17 cellular contexts compared by ENCODE assay signal in the genomic region with DNA sequence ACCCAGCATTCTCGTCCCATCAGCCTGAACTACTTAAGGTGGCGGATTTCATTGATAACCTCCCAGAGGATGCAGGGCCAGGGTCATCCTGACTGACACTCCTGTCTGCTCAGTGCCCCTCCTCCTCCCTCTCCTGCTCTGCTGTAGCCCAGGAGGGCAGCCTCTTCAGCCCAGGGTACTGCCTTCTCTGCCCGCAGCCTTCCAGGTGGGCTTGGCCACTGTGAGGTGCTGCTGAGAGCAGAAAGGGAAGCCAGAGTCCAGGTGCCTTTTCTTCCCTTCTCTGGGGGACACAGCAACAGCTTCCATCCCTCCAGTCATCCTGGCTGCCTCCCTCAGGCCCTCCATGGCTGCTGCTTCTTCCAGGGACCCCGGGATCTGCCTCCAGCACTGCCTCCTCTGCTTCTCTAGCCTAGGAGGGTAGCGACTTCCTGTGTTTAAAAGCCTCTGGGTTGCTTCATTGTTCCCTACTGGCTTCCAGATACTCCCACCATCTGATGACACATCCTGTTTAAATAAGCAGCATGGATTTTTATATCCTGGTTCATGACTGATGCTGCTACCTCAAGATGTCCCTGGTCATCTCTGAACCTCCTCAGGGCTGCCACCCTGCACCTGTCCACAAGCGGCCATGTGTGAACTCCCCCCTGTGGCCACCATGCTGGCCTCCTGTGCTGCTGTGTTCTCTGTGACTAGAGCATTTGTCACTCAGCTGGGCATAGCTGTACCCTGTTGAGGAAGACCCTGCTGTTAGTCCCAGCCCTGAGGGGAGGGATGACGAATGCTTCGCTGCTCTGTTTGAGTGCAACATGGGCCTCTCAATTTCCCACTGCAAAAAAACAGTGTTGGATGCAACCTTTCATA. TPM values are rescaled to one million over a fixed set of nuclear protein-coding genes. Genes with fewer than 3 reads are reported as not detected.
DNase-seq lines count a peak whose midpoint lies in the region; ATAC-seq, FAIRE-seq and TF ChIP-seq lines count a peak whose summit lies in the region.
"Had no signal": no experiment of that assay in that cellular context is flagged by ENCODE, and none has a peak within 500 bp of the region (broad histone marks: within the 10 kb centered on the region; RNA-seq: fewer than 3 reads in every experiment).

No MANE protein-coding gene starts in this region.

- H3K18ac ChIP-seq in mesendoderm (ENCODE audit: low read length) = no peak overlapping the region

- H3K36me3 ChIP-seq in endodermal cell (ENCODE audit: control insufficient read depth, insufficient read depth, low read length) (no peaks in the 10 kb centered on the region), mesendoderm (ENCODE audit: control insufficient read depth, insufficient read depth, low read length) (no peaks in the 10 kb centered on the region), small intestine (ENCODE audit: control insufficient read depth in 2 of 2, insufficient read depth in 2 of 2, low read length in 2 of 2) (no peaks in the 10 kb centered on the region)

- H2AK5ac ChIP-seq in mesendoderm (ENCODE audit: low read length) = no peak overlapping the region

- peaks cover 10% of the 10 kb centered on the region for H3K9me3 Mint-ChIP-seq in endodermal cell
- H3K9me3 Mint-ChIP-seq: central memory CD8-positive, alpha-beta T cell had no signal

- peaks cover 2% of the 10 kb centered on the region for H3K4me1 ChIP-seq in endodermal cell (ENCODE audit: control insufficient read depth, insufficient read depth, low read length)
- no peaks in the 10 kb centered on the region for H3K4me1 ChIP-seq in mesendoderm (ENCODE audit: control insufficient read depth, low read depth, low read length)
- H3K4me1 ChIP-seq in small intestine (ENCODE audit: control insufficient read depth in 2 of 2, insufficient read depth in 1 of 2, low read depth in 1 of 2, low read length in 1 of 2) = no peaks in the 10 kb centered on the region

- H3K4me3 Mint-ChIP-seq in endodermal cell = no peak overlapping the region
- H3K4me3 Mint-ChIP-seq: activated naive CD4-positive, alpha-beta T cell treated with anti-CD3 and anti-CD28 coated beads, Interleukin-2, amount 10 ng/mL, durations not matched to agents 7 days and 5 days; central memory CD8-positive, alpha-beta T cell had no signal

- no peaks in the 10 kb centered on the region for H3K79me1 ChIP-seq in mesendoderm (ENCODE audit: low read length)

- peaks cover 2% of the 10 kb centered on the region for H3K27me3 Mint-ChIP-seq in endodermal cell (ENCODE audit: insufficient read depth)
- H3K27me3 Mint-ChIP-seq: activated naive CD4-positive, alpha-beta T cell treated with anti-CD3 and anti-CD28 coated beads, Interleukin-2, amount 10 ng/mL, durations not matched to agents 7 days and 5 days; central memory CD8-positive, alpha-beta T cell had no signal

- H3K56ac ChIP-seq in mesendoderm (ENCODE audit: low read length) = no peak overlapping the region

- H3K27me3 ChIP-seq in endodermal cell (ENCODE audit: control insufficient read depth, insufficient read depth, low read length, poor library complexity, severe bottlenecking) (no peaks in the 10 kb centered on the region), mesendoderm (ENCODE audit: insufficient read depth, low read length, poor library complexity) (no peaks in the 10 kb centered on the region), small intestine (ENCODE audit: control insufficient read depth in 2 of 2, insufficient read depth in 2 of 2, low read length in 2 of 2) (no peaks in the 10 kb centered on the region)

- peak; percentile 34 for TF ChIP-seq CTCF in endodermal cell (conservative IDR thresholded peaks at IDR 0.05)

- H3K27ac Mint-ChIP-seq in endodermal cell = peak overlapping the region; percentile 19
- H3K27ac Mint-ChIP-seq: activated naive CD4-positive, alpha-beta T cell treated with anti-CD3 and anti-CD28 coated beads, Interleukin-2, amount 10 ng/mL, durations not matched to agents 7 days and 5 days had no signal

- H3K36me3 Mint-ChIP-seq in endodermal cell (ENCODE audit: low read depth) = no peaks in the 10 kb centered on the region

- H4K8ac ChIP-seq in mesendoderm (ENCODE audit: low read depth, low read length) = no peak overlapping the region

- H2BK5ac ChIP-seq in mesendoderm (ENCODE audit: low read length) = no peak overlapping the region

- 57 to 70% methylated on average over 6 to 8 of the region's 8 CpGs for WGBS in endodermal cell (ENCODE audit: insufficient coverage in 1 of 2, insufficient read length in 1 of 2), 2 experiments
- WGBS in mesendoderm (ENCODE audit: extremely low coverage, insufficient coverage, low lambda C conversion rate) = no CpG with 5 or more reads among the region's 8 CpGs
- WGBS in small intestine, 3 donors = 71 to 90% (median 78%) methylated on average over 8 of the region's 8 CpGs

- no peak overlapping the region for H3K4ac ChIP-seq in mesendoderm (ENCODE audit: low read depth, low read length)

- no peaks in the 10 kb centered on the region for H3K9me3 ChIP-seq in endodermal cell (ENCODE audit: control insufficient read depth, low read length)
- H3K9me3 ChIP-seq in small intestine (ENCODE audit: control insufficient read depth, low read depth) = no peaks in the 10 kb centered on the region

- no peak overlapping the region for H2BK15ac ChIP-seq in mesendoderm (replicated peaks; ENCODE audit: low read depth)

- H3K4me3 ChIP-seq in endodermal cell (ENCODE audit: low read length) = no peak overlapping the region
- H3K4me3 ChIP-seq in mesendoderm (ENCODE audit: low read length) = no peak overlapping the region
- no peak overlapping the region for H3K4me3 ChIP-seq in small intestine (ENCODE audit: low read depth in 1 of 2, low read length in 2 of 2)
- H3K4me3 ChIP-seq: smooth muscle cell had no signal

- ATAC-seq in GM21576 (IDR thresholded peaks at IDR 0.05; ENCODE audit: unreplicated experiment) (no peak), HG03196 (IDR thresholded peaks at IDR 0.05; ENCODE audit: unreplicated experiment) (no peak)

- H3K79me2 ChIP-seq in mesendoderm (ENCODE audit: control insufficient read depth, insufficient read depth, low read length) = no peaks in the 10 kb centered on the region

- H3K4me2 ChIP-seq in mesendoderm (ENCODE audit: low read length) = no peak overlapping the region
- H3K4me2 ChIP-seq: smooth muscle cell had no signal

- no peak overlapping the region for H2BK120ac ChIP-seq in mesendoderm (ENCODE audit: low read depth, low read length)

- H3K23ac ChIP-seq in mesendoderm (ENCODE audit: low read length) = no peak overlapping the region

- H3K4me1 Mint-ChIP-seq in endodermal cell = peaks cover 15% of the 10 kb centered on the region
- H3K4me1 Mint-ChIP-seq: activated naive CD4-positive, alpha-beta T cell treated with anti-CD3 and anti-CD28 coated beads, Interleukin-2, amount 10 ng/mL, durations not matched to agents 7 days and 5 days; central memory CD8-positive, alpha-beta T cell had no signal

- H3K27ac ChIP-seq in endodermal cell (ENCODE audit: low read depth, low read length) (no peak overlapping the region), mesendoderm (ENCODE audit: low read depth, low read length) (no peak overlapping the region), small intestine (ENCODE audit: low read depth in 1 of 2, low read length in 1 of 2) (no peak overlapping the region)
- H3K27ac ChIP-seq: epithelial cell of prostate had no signal

- no peak for FAIRE-seq in small intestine (lab: Jason Lieb, UNC)

- DNase-seq in ELR (ENCODE audit: low read depth) (peak; percentile 64), NCI-H146 (lab: John Stamatoyannopoulos, UW) (peak; percentile 75), endodermal cell (peak; percentile 78), mesendoderm (peak; percentile 60), small intestine (no peak), NCI-H510A (lab: John Stamatoyannopoulos, UW) (no peak)
- DNase-seq: activated naive CD4-positive, alpha-beta T cell treated with anti-CD3 and anti-CD28 coated beads, Interleukin-2, amount 10 ng/mL, durations not matched to agents 7 days and 5 days; NCI-H1417 treated with DMSO at 0.1 percent for 48 hours; NCI-H526 treated with DMSO at 0.1 percent for 48 hours; SIG-M5 had no signal

- no peak overlapping the region for H4K5ac ChIP-seq in mesendoderm (ENCODE audit: low read length)

- H3K9ac ChIP-seq in endodermal cell (ENCODE audit: extremely low read depth, low read length, poor library complexity, severe bottlenecking) (no peak overlapping the region), mesendoderm (ENCODE audit: low read length) (no peak overlapping the region)

RNA-seq across cellular contexts. Expression of gene AKR1C4, which starts 55.8 kb away (rescaled TPM):
- total RNA-seq in endodermal cell = not detected
- not detected for polyA plus RNA-seq in endodermal cell (2013, experiment 1 of 2)
- not detected for polyA plus RNA-seq in endodermal cell (2013, experiment 2 of 2)
- polyA plus RNA-seq in mesendoderm (2013, experiment 1 of 2) = not detected
- not detected for polyA plus RNA-seq in mesendoderm (2013, experiment 2 of 2)
- polyA plus RNA-seq in small intestine = 1 to 10 TPM; 1.9 to 2.2 (median 2.0) TPM
- total RNA-seq: omental fat pad, smooth muscle cell, subcutaneous adipose tissue had no signal
- polyA plus RNA-seq: smooth muscle cell had no signal

Comparison
In these comparisons a context has a peak if more than half of its experiments do, and no peak if none do; other contexts are left out.
1. DNase-seq: peak in ELR (single experiment), NCI-H146 (single experiment), endodermal cell (single experiment) and mesendoderm (single experiment); none in small intestine (single experiment) and NCI-H510A (single experiment).